Comparison of ENCODE assay signal across 8 cellular contexts in genomic region chr20:41617931-41618806, GRCh38. TPM values are rescaled to one million over a fixed set of nuclear protein-coding genes. Genes with fewer than 3 reads are reported as not detected.
DNase-seq lines count a peak whose midpoint lies in the region; ATAC-seq and TF ChIP-seq lines count a peak whose summit lies in the region.

Gene CHD6, minus strand, starts transcription at chr20:41618377. Its CDS starts 67,040 bp downstream, at chr20:41551337.

- H3K4me3 ChIP-seq in Karpas-422 (ENCODE audit: low read length) (peak within 1 kb of the TSS; percentile 73), fibroblast of lung (replicated peaks in 1 of 4; ENCODE audit: control extremely low read depth in 1 of 4, insufficient read depth in 1 of 4, low read depth in 3 of 4, low read length in 4 of 4) (peak within 1 kb of the TSS; percentile 68 to 91 (median 79))
- peak within 1 kb of the TSS; percentile 66 for H3K4me3 ChIP-seq in naive thymus-derived CD4-positive, alpha-beta T cell (ENCODE audit: low read length)

- H3K9me2 ChIP-seq in Karpas-422 (replicated peaks; ENCODE audit: insufficient read depth, low read length), result no peaks in the 10 kb centered on the region

- intact Hi-C loops in naive thymus-derived CD4-positive, alpha-beta T cell (cut with micrococcal nuclease), result loop anchor here (1.0 to 5.0 kb wide), 12 partner anchors 75 to 1974 kb away; partner anchors contain the start of genes PLCG1 (in 2 of the 2), ZHX3 (in 2 of the 2), IFT52 (in 1 of the 2) and LPIN3 (in 1 of the 2)

- peak within 1 kb of the TSS; percentile 62 for H2AFZ ChIP-seq in Karpas-422 (ENCODE audit: low read length)
- H2AFZ ChIP-seq in fibroblast of lung (ENCODE audit: low read length), result peak within 1 kb of the TSS; percentile 64

- H3K4me3 Mint-ChIP-seq in naive thymus-derived CD4-positive, alpha-beta T cell, result peak within 1 kb of the TSS; percentile 85 to 97 (median 94)
- H3K4me3 Mint-ChIP-seq in stimulated activated naive B cell treated with anti-CD40 and anti-IgM and Interleukin-4, amounts not matched to agents 10 μg/mL and 1 μg/mL and 100 μg/mL, for 72 hours, result peak within 1 kb of the TSS; percentile 88 to 96

- no peaks in the 10 kb centered on the region for H3K36me3 Mint-ChIP-seq in naive thymus-derived CD4-positive, alpha-beta T cell
- peaks cover 0 to 1% of the 10 kb centered on the region in 2 donors for H3K36me3 Mint-ChIP-seq in stimulated activated naive B cell treated with anti-CD40 and anti-IgM and Interleukin-4, amounts not matched to agents 10 μg/mL and 1 μg/mL and 100 μg/mL, for 72 hours

- H3K9me3 ChIP-seq in Karpas-422 (ENCODE audit: low read length) (no peaks in the 10 kb centered on the region), fibroblast of lung (ENCODE audit: control insufficient read depth, insufficient read depth, low read depth, low read length) (no peaks in the 10 kb centered on the region)
- H3K9me3 ChIP-seq in naive thymus-derived CD4-positive, alpha-beta T cell (ENCODE audit: control insufficient read depth in 2 of 3, low read length in 3 of 3), result no peaks in the 10 kb centered on the region

- H3K4me1 ChIP-seq in Karpas-422 (ENCODE audit: low read length), result peaks cover 44% of the 10 kb centered on the region
- peaks cover 3% of the 10 kb centered on the region for H3K4me1 ChIP-seq in fibroblast of lung (ENCODE audit: control insufficient read depth, extremely low read depth, insufficient read depth, low read length)
- peaks cover 21 to 31% of the 10 kb centered on the region in 2 donors for H3K4me1 ChIP-seq in naive thymus-derived CD4-positive, alpha-beta T cell (ENCODE audit: control insufficient read depth in 2 of 2, insufficient read depth in 2 of 2, low read length in 2 of 2)

- POLR2A ChIA-PET in naive thymus-derived CD4-positive, alpha-beta T cell (lab: Charles Lee), result interaction anchor here (0.6 to 5.2 kb wide), 11 partner anchors 10 to 483 kb away, joined by 3 to 60 read pairs (median 4); no protein-coding TSS in a partner anchor

- DNase-seq in DMS79 (lab: John Stamatoyannopoulos, UW) (peak; percentile 90), Karpas-422 (peak; percentile 99), RKO (ENCODE audit: low spot score) (peak; percentile 100), activated T-helper 1 cell treated with Interleukin-2 at 50 U/mL for 16 hours (ENCODE audit: low read depth) (peak; percentile 97), fibroblast of lung (ENCODE audit: low read depth in 2 of 2) (peak; percentile 99 to 100)
- peak; percentile 96 to 100 (median 99) for DNase-seq in naive thymus-derived CD4-positive, alpha-beta T cell
- DNase-seq in stimulated activated naive B cell treated with anti-CD40 and anti-IgM and Interleukin-4, amounts not matched to agents 10 μg/mL and 1 μg/mL and 100 μg/mL, for 72 hours, result peak; percentile 100

- TF ChIP-seq CTCF in fibroblast of lung (conservative IDR thresholded peaks at IDR 0.05 in 1 of 2, IDR thresholded peaks at IDR 0.05 in 1 of 2; ENCODE audit: low read depth in 1 of 2, low read length in 2 of 2), result no peak

- H3K9me3 Mint-ChIP-seq in naive thymus-derived CD4-positive, alpha-beta T cell, result no peaks in the 10 kb centered on the region
- H3K9me3 Mint-ChIP-seq in stimulated activated naive B cell treated with anti-CD40 and anti-IgM and Interleukin-4, amounts not matched to agents 10 μg/mL and 1 μg/mL and 100 μg/mL, for 72 hours, result no peaks in the 10 kb centered on the region

- ATAC-seq in GM21825 (IDR thresholded peaks at IDR 0.05; ENCODE audit: unreplicated experiment), result peak; percentile 98
- ATAC-seq in naive thymus-derived CD4-positive, alpha-beta T cell, result peak; percentile 96
- ATAC-seq in stimulated activated naive B cell treated with anti-CD40 and anti-IgM and Interleukin-4, amounts not matched to agents 10 μg/mL and 1 μg/mL and 100 μg/mL, for 72 hours (replicated peaks), result peak; percentile 96 to 97

- H3K4me1 Mint-ChIP-seq in naive thymus-derived CD4-positive, alpha-beta T cell, result peaks cover 31 to 54% (median 53%) of the 10 kb centered on the region in 7 donors
- peaks cover 46 to 63% of the 10 kb centered on the region in 2 donors for H3K4me1 Mint-ChIP-seq in stimulated activated naive B cell treated with anti-CD40 and anti-IgM and Interleukin-4, amounts not matched to agents 10 μg/mL and 1 μg/mL and 100 μg/mL, for 72 hours

- H3K9ac ChIP-seq in Karpas-422 (ENCODE audit: low read length) (peak within 1 kb of the TSS; percentile 76), fibroblast of lung (ENCODE audit: insufficient read depth, low read length) (peak within 1 kb of the TSS; percentile 81)

- peaks cover 44% of the 10 kb centered on the region for H3K79me2 ChIP-seq in Karpas-422 (ENCODE audit: low read length)
- peaks cover 33% of the 10 kb centered on the region for H3K79me2 ChIP-seq in fibroblast of lung (ENCODE audit: control insufficient read depth, insufficient read depth, low read length)

- H3K27ac ChIP-seq in Karpas-422 (ENCODE audit: low read length) (no peak within 1 kb of the TSS), fibroblast of lung (ENCODE audit: insufficient read depth, low read length) (peak within 1 kb of the TSS; percentile 67)
- peak within 1 kb of the TSS; percentile 80 for H3K27ac ChIP-seq in naive thymus-derived CD4-positive, alpha-beta T cell (ENCODE audit: low read depth, low read length)

- H3K36me3 ChIP-seq in Karpas-422 (ENCODE audit: insufficient read depth, low read length) (no peaks in the 10 kb centered on the region), fibroblast of lung (ENCODE audit: control insufficient read depth, insufficient read depth, low read length) (no peaks in the 10 kb centered on the region)
- no peaks in the 10 kb centered on the region for H3K36me3 ChIP-seq in naive thymus-derived CD4-positive, alpha-beta T cell (ENCODE audit: control insufficient read depth in 2 of 3, insufficient read depth in 3 of 3, low read length in 3 of 3)

- peaks cover 0 to 16% (median 0%) of the 10 kb centered on the region in 5 donors for H3K27me3 Mint-ChIP-seq in naive thymus-derived CD4-positive, alpha-beta T cell
- no peaks in the 10 kb centered on the region for H3K27me3 Mint-ChIP-seq in stimulated activated naive B cell treated with anti-CD40 and anti-IgM and Interleukin-4, amounts not matched to agents 10 μg/mL and 1 μg/mL and 100 μg/mL, for 72 hours

- H3K4me2 ChIP-seq in Karpas-422 (ENCODE audit: low read depth, low read length, poor library complexity, severe bottlenecking) (peak within 1 kb of the TSS; percentile 76), fibroblast of lung (ENCODE audit: extremely low read depth, insufficient read depth, low read length) (peak within 1 kb of the TSS; percentile 99)

- H3K27ac Mint-ChIP-seq in naive thymus-derived CD4-positive, alpha-beta T cell, result peak within 1 kb of the TSS; percentile 86 to 95 (median 91)
- peak within 1 kb of the TSS; percentile 96 for H3K27ac Mint-ChIP-seq in stimulated activated naive B cell treated with anti-CD40 and anti-IgM and Interleukin-4, amounts not matched to agents 10 μg/mL and 1 μg/mL and 100 μg/mL, for 72 hours

- CTCF ChIA-PET in naive thymus-derived CD4-positive, alpha-beta T cell (lab: Charles Lee), result interaction anchor here (0.5 to 0.8 kb wide), 2 partner anchors 113 to 123 kb away, joined by 3 read pairs; no protein-coding TSS in a partner anchor

- no peaks in the 10 kb centered on the region for H3K27me3 ChIP-seq in Karpas-422 (ENCODE audit: low read length)
- H3K27me3 ChIP-seq in fibroblast of lung (ENCODE audit: control insufficient read depth, insufficient read depth, low read length), result no peaks in the 10 kb centered on the region
- no peaks in the 10 kb centered on the region for H3K27me3 ChIP-seq in naive thymus-derived CD4-positive, alpha-beta T cell (ENCODE audit: control insufficient read depth in 2 of 2, insufficient read depth in 2 of 2, low read length in 2 of 2)

- H4K20me1 ChIP-seq in Karpas-422 (ENCODE audit: insufficient read depth, low read depth, low read length), result peaks cover 30% of the 10 kb centered on the region
- no peaks in the 10 kb centered on the region for H4K20me1 ChIP-seq in fibroblast of lung (ENCODE audit: control insufficient read depth, extremely low read depth, insufficient read depth, low read length)

RNA-seq across cellular contexts. Expression of gene CHD6, which starts in this region (rescaled TPM):
- 19.5 and 25.3 TPM in 2 replicates for total RNA-seq in Karpas-422 (2014; rRNA removed; shearing (Covaris generic); ENCODE audit: low replicate concordance)
- total RNA-seq in fibroblast of lung, result 22.9 and 25.9 TPM in 2 replicates
- polyA plus RNA-seq in fibroblast of lung, result 9.1 and 13.4 TPM in 2 replicates
- 6.8 and 11.4 TPM in 2 replicates for polyA plus RNA-seq in fibroblast of lung (2012)
- polyA minus RNA-seq in fibroblast of lung (ENCODE audit: low replicate concordance), result 12.2 and 24.8 TPM in 2 replicates
- 100 to 1,000 TPM in 3 of 5 experiments, 10 to 100 TPM in 2; 46.3 to 132 (median 109) TPM for total RNA-seq in naive thymus-derived CD4-positive, alpha-beta T cell
- 10 to 100 TPM; 63.5 to 79.3 TPM for polyA plus RNA-seq in naive thymus-derived CD4-positive, alpha-beta T cell
